Comparison of ENCODE assay signal across 18 cellular contexts in genomic region chr18:69326094-69326493, GRCh38.
"Had no signal": no experiment of that assay in that cellular context is flagged by ENCODE, and none has a peak within 500 bp of the region (broad histone marks: within the 10 kb centered on the region; RNA-seq: fewer than 3 reads in every experiment).

No MANE protein-coding gene starts in this region.

- H3K27ac ChIP-seq: ascending aorta, epithelial cell of prostate, thoracic aorta, upper lobe of right lung, WERI-Rb-1 had no signal

- H3K4me3 ChIP-seq: ascending aorta, thoracic aorta, upper lobe of right lung had no signal

- DNase-seq: activated CD4-positive, alpha-beta memory T cell treated with anti-CD3 and anti-CD28 coated beads for 36 hours; activated CD8-positive, alpha-beta memory T cell treated with anti-CD3 and anti-CD28 coated beads, Interleukin-2, amount 10 ng/mL, durations not matched to agents 7 days and 5 days; activated naive CD4-positive, alpha-beta T cell treated with anti-CD3 and anti-CD28 coated beads for 36 hours; activated naive CD8-positive, alpha-beta T cell treated with anti-CD3 and anti-CD28 coated beads, Interleukin-2, amount 50 U/mL, for 24 hours; activated T-cell treated with anti-CD3 and anti-CD28 coated beads, Interleukin-2, amount 50 U/mL, for 1 hour; dermis blood vessel endothelial cell; effector memory CD8-positive, alpha-beta T cell; hippocampal formation; left ventricle myocardium superior; naive thymus-derived CD8-positive, alpha-beta T cell; retina; stimulated activated CD4-positive, alpha-beta T cell treated with anti-CD3 and anti-CD28 coated beads, Interleukin-12 subunit alpha, Interleukin-12 subunit beta, amount 100 ng/mL, for 4 hours; stimulated activated CD4-positive, alpha-beta T cell treated with anti-CD3 and anti-CD28 coated beads, Interleukin-2, amount 100 ng/mL, for 24 hours; upper lobe of right lung; WERI-Rb-1 had no signal
